In the genomic region with DNA sequence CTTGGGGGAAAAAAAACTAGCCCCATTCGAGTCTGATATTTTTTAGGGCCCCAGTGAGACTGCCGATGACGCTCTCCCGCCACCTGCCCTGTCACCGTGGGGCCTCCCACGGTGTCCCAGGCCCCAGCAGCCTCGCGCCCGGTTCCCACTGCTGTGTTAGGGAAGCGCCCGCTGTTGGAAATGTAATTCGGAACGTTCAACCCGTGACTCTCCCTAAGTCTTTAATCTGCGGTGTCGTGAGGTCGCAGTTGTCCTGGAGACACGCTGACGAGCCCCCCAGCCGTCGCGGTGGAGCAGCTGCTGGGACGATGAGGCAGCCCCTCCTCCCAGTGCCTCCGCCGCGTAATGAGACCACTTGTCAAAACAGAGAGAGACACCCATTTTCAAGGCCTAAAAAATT, we compare ENCODE assay signal across 19 cellular contexts.
DNase-seq lines count a peak whose midpoint lies in the region; ATAC-seq and TF ChIP-seq lines count a peak whose summit lies in the region.
"Had no signal": no experiment of that assay in that cellular context is flagged by ENCODE, and none has a peak within 500 bp of the region (broad histone marks: within the 10 kb centered on the region; RNA-seq: fewer than 3 reads in every experiment).

No MANE protein-coding gene starts in this region.

- no peaks in the 10 kb centered on the region for H3K9me3 Mint-ChIP-seq in activated T-helper 1 cell treated with anti-CD3 and anti-CD28 coated beads, Interleukin-12 subunit alpha, Interleukin-12 subunit beta, Interleukin-2, Interleukin-4 antibody, amounts not matched to agents 30 ng/mL and 10 ng/mL and 1 ng/mL, durations not matched to agents 14 hours and 24 hours and 36 hours
- no peaks in the 10 kb centered on the region for H3K9me3 Mint-ChIP-seq in CD4-positive, alpha-beta T cell
- H3K9me3 Mint-ChIP-seq: activated CD4-positive, alpha-beta memory T cell treated with anti-CD3 and anti-CD28 coated beads, Interleukin-2, amount 10 ng/mL, durations not matched to agents 7 days and 5 days; naive thymus-derived CD4-positive, alpha-beta T cell had no signal

- intact Hi-C loops in activated T-helper 1 cell treated with anti-CD3 and anti-CD28 coated beads, Interleukin-12 subunit alpha, Interleukin-12 subunit beta, Interleukin-2, Interleukin-4 antibody, amounts not matched to agents 30 ng/mL and 10 ng/mL and 1 ng/mL, durations not matched to agents 14 hours and 24 hours and 36 hours (cut with micrococcal nuclease), result no loop called here
- intact Hi-C loops in lower lobe of right lung (cut with DNase I), result no loop called here
- intact Hi-C loops in CD4-positive, alpha-beta T cell (cut with DNase I, micrococcal nuclease), result no loop called here

- H3K36me3 ChIP-seq in neuronal stem cell (replicated peaks in 1 of 2; ENCODE audit: control insufficient read depth in 2 of 2, insufficient read depth in 2 of 2, low read length in 2 of 2), result peaks cover 0 to 6% of the 10 kb centered on the region in 2 donors
- H3K36me3 ChIP-seq in lower lobe of right lung, result peaks cover 14% of the 10 kb centered on the region

- no peak overlapping the region for H3K4me3 ChIP-seq in AG04450 (ENCODE audit: low read depth, low read length)
- no peak overlapping the region for H3K4me3 ChIP-seq in neuronal stem cell (ENCODE audit: low read length in 2 of 2)
- H3K4me3 ChIP-seq in lower lobe of right lung, result no peak overlapping the region
- H3K4me3 ChIP-seq: A549 had no signal

- no CpG with 5 or more reads among the region's 26 CpGs for WGBS in neuronal stem cell (ENCODE audit: extremely low coverage in 2 of 2, insufficient read length in 2 of 2, insufficient replicate concordance in 1 of 2), 2 donors

- no peak overlapping the region for H2AK5ac ChIP-seq in neuronal stem cell (ENCODE audit: low read depth, low read length)

- no peak for TF ChIP-seq CTCF in AG04450 (IDR thresholded peaks at IDR 0.05; ENCODE audit: low read depth, low read length)
- no peak for TF ChIP-seq CTCF in lower lobe of right lung (IDR thresholded peaks at IDR 0.05)
- no peak for TF ChIP-seq CTCF in CD4-positive, alpha-beta T cell (IDR thresholded peaks at IDR 0.05)

- ATAC-seq in lower lobe of right lung, result no peak
- no peak for ATAC-seq in HG02938 (IDR thresholded peaks at IDR 0.05; ENCODE audit: unreplicated experiment)
- no peak for ATAC-seq in CD4-positive, alpha-beta T cell (ENCODE audit: poor library complexity)
- ATAC-seq: A549; naive thymus-derived CD4-positive, alpha-beta T cell had no signal

- no peak overlapping the region for H4K91ac ChIP-seq in neuronal stem cell (ENCODE audit: low read depth, low read length, poor library complexity)

- peak overlapping the region; percentile 73 for H2AFZ ChIP-seq in neuronal stem cell (ENCODE audit: low read length)

- no peaks in the 10 kb centered on the region for H3K27me3 ChIP-seq in AG04450 (ENCODE audit: control insufficient read depth, insufficient read depth, low read length)
- no peaks in the 10 kb centered on the region for H3K27me3 ChIP-seq in neuronal stem cell (ENCODE audit: control insufficient read depth in 3 of 3, insufficient read depth in 3 of 3, low read depth in 1 of 3, low read length in 3 of 3)
- H3K27me3 ChIP-seq in lower lobe of right lung (ENCODE audit: low read depth), result no peaks in the 10 kb centered on the region
- no peaks in the 10 kb centered on the region for H3K27me3 ChIP-seq in CD4-positive, alpha-beta T cell (ENCODE audit: control insufficient read depth, insufficient read depth, low read length)

- H3K4me2 ChIP-seq in neuronal stem cell (ENCODE audit: insufficient read depth, low read length, poor library complexity, severe bottlenecking), result no peak overlapping the region
- H3K4me2 ChIP-seq: A549 had no signal

- no peak for DNase-seq in AG04450 (ENCODE audit: low read depth, low spot score)
- peak; percentile 15 for DNase-seq in NCI-H128 (lab: John Stamatoyannopoulos, UW; ENCODE audit: unreplicated experiment)
- peak; percentile 73 for DNase-seq in ecto neural progenitor cell (ENCODE audit: low spot score)
- no peak for DNase-seq in neuronal stem cell (ENCODE audit: low spot score)
- DNase-seq in activated T-helper 1 cell treated with anti-CD3 and anti-CD28 coated beads, Interleukin-12 subunit alpha, Interleukin-12 subunit beta, Interleukin-2, Interleukin-4 antibody, amounts not matched to agents 30 ng/mL and 10 ng/mL and 1 ng/mL, durations not matched to agents 14 hours and 24 hours and 36 hours (ENCODE audit: low spot score), result no peak
- DNase-seq in lower lobe of right lung, result no peak
- no peak for DNase-seq in CD4-positive, alpha-beta T cell
- DNase-seq: activated CD4-positive, alpha-beta memory T cell treated with anti-CD3 and anti-CD28 coated beads, Interleukin-2, amount 10 ng/mL, durations not matched to agents 7 days and 5 days; activated naive CD4-positive, alpha-beta T cell; amygdala; C1 segment of cervical spinal cord; caudate nucleus; naive thymus-derived CD4-positive, alpha-beta T cell; NCI-H146; NCI-H345; NK-92 treated with Interleukin-12 subunit alpha and Interleukin-12 subunit beta, amount 100 ng/mL, for 24 hours had no signal

- no peak overlapping the region for H3K4me3 Mint-ChIP-seq in activated T-helper 1 cell treated with anti-CD3 and anti-CD28 coated beads, Interleukin-12 subunit alpha, Interleukin-12 subunit beta, Interleukin-2, Interleukin-4 antibody, amounts not matched to agents 30 ng/mL and 10 ng/mL and 1 ng/mL, durations not matched to agents 14 hours and 24 hours and 36 hours
- H3K4me3 Mint-ChIP-seq in CD4-positive, alpha-beta T cell, result no peak overlapping the region
- H3K4me3 Mint-ChIP-seq: activated CD4-positive, alpha-beta memory T cell treated with anti-CD3 and anti-CD28 coated beads, Interleukin-2, amount 10 ng/mL, durations not matched to agents 7 days and 5 days; naive thymus-derived CD4-positive, alpha-beta T cell had no signal

- H3K18ac ChIP-seq in neuronal stem cell (ENCODE audit: low read length), result no peak overlapping the region

- no peak overlapping the region for H3K27ac Mint-ChIP-seq in activated T-helper 1 cell treated with anti-CD3 and anti-CD28 coated beads, Interleukin-12 subunit alpha, Interleukin-12 subunit beta, Interleukin-2, Interleukin-4 antibody, amounts not matched to agents 30 ng/mL and 10 ng/mL and 1 ng/mL, durations not matched to agents 14 hours and 24 hours and 36 hours
- no peak overlapping the region for H3K27ac Mint-ChIP-seq in CD4-positive, alpha-beta T cell
- H3K27ac Mint-ChIP-seq: activated CD4-positive, alpha-beta memory T cell treated with anti-CD3 and anti-CD28 coated beads, Interleukin-2, amount 10 ng/mL, durations not matched to agents 7 days and 5 days; naive thymus-derived CD4-positive, alpha-beta T cell had no signal

- H2BK12ac ChIP-seq in neuronal stem cell (ENCODE audit: low read length), result no peak overlapping the region

- no peak overlapping the region for H3K9ac ChIP-seq in neuronal stem cell (ENCODE audit: low read depth, low read length, poor library complexity)

- no peak overlapping the region for H4K8ac ChIP-seq in neuronal stem cell (ENCODE audit: low read depth, low read length)

- H3K27ac ChIP-seq in AG04450 (ENCODE audit: low read depth, low read length) (peak overlapping the region; percentile 21), neuronal stem cell (replicated peaks; ENCODE audit: low read length) (no peak overlapping the region), lower lobe of right lung (no peak overlapping the region)
- no peak overlapping the region for H3K27ac ChIP-seq in CD4-positive, alpha-beta T cell (ENCODE audit: low read depth, low read length)
- H3K27ac ChIP-seq: A549 had no signal

- H3K4ac ChIP-seq in neuronal stem cell (ENCODE audit: low read length), result no peak overlapping the region

- H3K9me3 ChIP-seq in AG04450 (ENCODE audit: control insufficient read depth, insufficient read depth, low read length) (peaks cover 27% of the 10 kb centered on the region), neuronal stem cell (replicated peaks in 1 of 2; ENCODE audit: control insufficient read depth in 2 of 2, insufficient read depth in 1 of 2, low read depth in 1 of 2, low read length in 2 of 2) (peaks cover 0 to 2% of the 10 kb centered on the region in 2 donors), lower lobe of right lung (no peaks in the 10 kb centered on the region)
- H3K9me3 ChIP-seq in CD4-positive, alpha-beta T cell (ENCODE audit: control insufficient read depth, low read length), result no peaks in the 10 kb centered on the region

- H2BK15ac ChIP-seq in neuronal stem cell (ENCODE audit: low read length), result no peak overlapping the region

- no peak overlapping the region for H3K23ac ChIP-seq in neuronal stem cell (ENCODE audit: low read depth, low read length, poor library complexity)

- H3K14ac ChIP-seq in neuronal stem cell (ENCODE audit: low read length), result no peak overlapping the region

- H3K36me3 Mint-ChIP-seq in activated T-helper 1 cell treated with anti-CD3 and anti-CD28 coated beads, Interleukin-12 subunit alpha, Interleukin-12 subunit beta, Interleukin-2, Interleukin-4 antibody, amounts not matched to agents 30 ng/mL and 10 ng/mL and 1 ng/mL, durations not matched to agents 14 hours and 24 hours and 36 hours (ENCODE audit: low read depth), result peaks cover 2% of the 10 kb centered on the region
- peaks cover 44% of the 10 kb centered on the region for H3K36me3 Mint-ChIP-seq in CD4-positive, alpha-beta T cell (ENCODE audit: low read depth)

- H3K4me1 Mint-ChIP-seq in activated T-helper 1 cell treated with anti-CD3 and anti-CD28 coated beads, Interleukin-12 subunit alpha, Interleukin-12 subunit beta, Interleukin-2, Interleukin-4 antibody, amounts not matched to agents 30 ng/mL and 10 ng/mL and 1 ng/mL, durations not matched to agents 14 hours and 24 hours and 36 hours (ENCODE audit: low read depth), result no peaks in the 10 kb centered on the region
- no peaks in the 10 kb centered on the region for H3K4me1 Mint-ChIP-seq in CD4-positive, alpha-beta T cell (ENCODE audit: low read depth)
- H3K4me1 Mint-ChIP-seq: activated CD4-positive, alpha-beta memory T cell treated with anti-CD3 and anti-CD28 coated beads, Interleukin-2, amount 10 ng/mL, durations not matched to agents 7 days and 5 days; naive thymus-derived CD4-positive, alpha-beta T cell had no signal

- peaks cover 6% of the 10 kb centered on the region for H3K79me1 ChIP-seq in neuronal stem cell (ENCODE audit: low read depth, low read length)

- H3K4me1 ChIP-seq in neuronal stem cell (ENCODE audit: control insufficient read depth in 2 of 2, insufficient read depth in 1 of 2, low read depth in 1 of 2, low read length in 2 of 2), result peaks cover 6 to 11% of the 10 kb centered on the region in 2 donors
- H3K4me1 ChIP-seq in lower lobe of right lung, result no peaks in the 10 kb centered on the region
- H3K4me1 ChIP-seq: A549 had no signal

- CTCF ChIA-PET in AG04450 (lab: Charles Lee), result no interaction called here
- CTCF ChIA-PET in CD4-positive, alpha-beta T cell (lab: Charles Lee), result no interaction called here

- no peak overlapping the region for H2BK120ac ChIP-seq in neuronal stem cell (ENCODE audit: low read depth, low read length)

- H3K27me3 Mint-ChIP-seq in activated T-helper 1 cell treated with anti-CD3 and anti-CD28 coated beads, Interleukin-12 subunit alpha, Interleukin-12 subunit beta, Interleukin-2, Interleukin-4 antibody, amounts not matched to agents 30 ng/mL and 10 ng/mL and 1 ng/mL, durations not matched to agents 14 hours and 24 hours and 36 hours (ENCODE audit: insufficient read depth), result no peaks in the 10 kb centered on the region
- no peaks in the 10 kb centered on the region for H3K27me3 Mint-ChIP-seq in CD4-positive, alpha-beta T cell
- H3K27me3 Mint-ChIP-seq: activated CD4-positive, alpha-beta memory T cell treated with anti-CD3 and anti-CD28 coated beads, Interleukin-2, amount 10 ng/mL, durations not matched to agents 7 days and 5 days; naive thymus-derived CD4-positive, alpha-beta T cell; progenitor cell of endocrine pancreas had no signal

- no peak overlapping the region for H2BK5ac ChIP-seq in neuronal stem cell (ENCODE audit: low read length)

- POLR2A ChIA-PET in AG04450 (lab: Yijun Ruan, JAX), result no interaction called here
- POLR2A ChIA-PET in CD4-positive, alpha-beta T cell (lab: Charles Lee), result no interaction called here

Comparison
In these comparisons a context has a peak if more than half of its experiments do, and no peak if none do; other contexts are left out.
1. DNase-seq: peak in NCI-H128 (single experiment) and ecto neural progenitor cell (single experiment); none in AG04450 (single experiment), neuronal stem cell (single experiment), activated T-helper 1 cell treated with anti-CD3 and anti-CD28 coated beads, Interleukin-12 subunit alpha, Interleukin-12 subunit beta, Interleukin-2, Interleukin-4 antibody, amounts not matched to agents 30 ng/mL and 10 ng/mL and 1 ng/mL, durations not matched to agents 14 hours and 24 hours and 36 hours (single experiment), lower lobe of right lung (single experiment) and CD4-positive, alpha-beta T cell (0 of 10).